Comparison of ENCODE assay signal across 8 cellular contexts in genomic region chr20:35619196-35620095, GRCh38. TPM values are rescaled to one million over a fixed set of nuclear protein-coding genes. Genes with fewer than 3 reads are reported as not detected.
DNase-seq lines count a peak whose midpoint lies in the region; ATAC-seq, FAIRE-seq and TF ChIP-seq lines count a peak whose summit lies in the region.

No MANE protein-coding gene starts in this region.

- H3K14ac ChIP-seq in IMR-90 (replicated peaks; ENCODE audit: low read depth, low read length) = peak overlapping the region; percentile 74

- no peak overlapping the region for H2BK15ac ChIP-seq in IMR-90 (ENCODE audit: low read depth, low read length)

- 0 out of 2 replicates have a peak overlapping the region, but pooled peaks have one; percentile 20 for H2AK5ac ChIP-seq in IMR-90 (ENCODE audit: low read depth, low read length)

- H3K79me1 ChIP-seq in IMR-90 (ENCODE audit: low read depth in 1 of 2, low read length in 2 of 2) = peaks cover 0 to 20% of the 10 kb centered on the region in 2 experiments; a peak in 3 of 4 replicates

- H4K5ac ChIP-seq in IMR-90 (ENCODE audit: low read depth, low read length) = no peak overlapping the region

- no peaks in the 10 kb centered on the region for H3K9me3 ChIP-seq in IMR-90 (ENCODE audit: control insufficient read depth, insufficient read depth, low read length)

- no peak overlapping the region; the same call in 1 of the 2 replicates for H3K27ac ChIP-seq in IMR-90 (ENCODE audit: insufficient read depth, low read length)

- H3K27me3 ChIP-seq in IMR-90 (ENCODE audit: control insufficient read depth, insufficient read depth, low read length) = no peaks in the 10 kb centered on the region

- peak; percentile 23; the same call in 1 of the 2 replicates for TF ChIP-seq RAD21 in IMR-90 (IDR thresholded peaks at IDR 0.05; ENCODE audit: low read length)

- no peak overlapping the region for H2BK120ac ChIP-seq in IMR-90 (ENCODE audit: low read depth, low read length)

- 0 out of 2 replicates have a peak overlapping the region, but pooled peaks have one; percentile 63 for H3K23ac ChIP-seq in IMR-90 (ENCODE audit: low read depth, low read length)

- dilution Hi-C loops in IMR-90 (cut with HindIII; ENCODE audit: low sequenced_read_pairs, unreplicated experiment) = no loop called here

- 4% methylated on average over 33 of the region's 49 CpGs; no CpG with 5 or more reads in 1 of the 2 experiments for WGBS in IMR-90 (ENCODE audit: extremely low coverage in 2 of 2, insufficient read length in 1 of 2), 2 experiments

- H3K27me3 Mint-ChIP-seq in activated T-helper 2 cell treated with anti-CD3 and anti-CD28 coated beads, Interferon-gamma antibody, Interleukin-2, Interleukin-4, amounts not matched to agents 10 μg/mL and 5 μg/mL and 100 μg/mL, durations not matched to agents 14 hours and 24 hours and 36 hours (ENCODE audit: low read depth) = no peaks in the 10 kb centered on the region

- peak; percentile 38; the same call in 1 of the 2 replicates for TF ChIP-seq POLR2A in IMR-90 (IDR thresholded peaks at IDR 0.05; ENCODE audit: low read depth, low read length)

- no peak overlapping the region for H3K18ac ChIP-seq in IMR-90 (ENCODE audit: low read depth, low read length)

- no peak overlapping the region for H2BK20ac ChIP-seq in IMR-90 (ENCODE audit: low read depth, low read length)

- H3K56ac ChIP-seq in IMR-90 (ENCODE audit: extremely low read depth, insufficient read depth, low read length) = no peak overlapping the region

- H3K4me2 ChIP-seq in IMR-90 (ENCODE audit: low read depth, low read length) = peak overlapping the region; percentile 87

- H2AK9ac ChIP-seq in IMR-90 (replicated peaks; ENCODE audit: low read depth, low read length, poor library complexity) = peak overlapping the region; percentile 83

- peaks cover 7% of the 10 kb centered on the region; the same call in 1 of the 2 replicates for H3K9me1 ChIP-seq in IMR-90 (ENCODE audit: insufficient read depth, low read length)

- H2BK5ac ChIP-seq in IMR-90 (ENCODE audit: low read depth, low read length, poor library complexity, severe bottlenecking) = no peak overlapping the region

- H3K9me3 Mint-ChIP-seq in activated T-helper 2 cell treated with anti-CD3 and anti-CD28 coated beads, Interferon-gamma antibody, Interleukin-2, Interleukin-4, amounts not matched to agents 10 μg/mL and 5 μg/mL and 100 μg/mL, durations not matched to agents 14 hours and 24 hours and 36 hours = no peaks in the 10 kb centered on the region

- no TSS peak for BruUV-seq in IMR-90 (replicated peaks; lab: Mats Ljungman, UMichigan)

- CTCF ChIA-PET in IMR-90 (lab: Yijun Ruan, JAX) = interaction anchor here (0.7 to 1.6 kb wide), 4 partner anchors 10 to 631 kb away, joined by 3 to 5 read pairs (median 4); no protein-coding TSS in a partner anchor

- intact Hi-C loops in IMR-90 (cut with micrococcal nuclease) = loop anchor here (10.0 kb wide), 1 partner anchor 105 kb away; no protein-coding TSS in a partner anchor
- intact Hi-C loops in activated T-helper 2 cell treated with anti-CD3 and anti-CD28 coated beads, Interferon-gamma antibody, Interleukin-2, Interleukin-4, amounts not matched to agents 10 μg/mL and 5 μg/mL and 100 μg/mL, durations not matched to agents 14 hours and 24 hours and 36 hours (cut with micrococcal nuclease) = loop anchor here (1.0 to 10.0 kb wide), 7 partner anchors 41 to 527 kb away; partner anchors contain the start of genes NFS1, PHF20, RBM39 and ROMO1

- H4K8ac ChIP-seq in IMR-90 (ENCODE audit: low read depth in 2 of 2, low read length in 2 of 2) = peak overlapping the region; percentile 3 to 69; a peak in 2 of 4 replicates

- H4K91ac ChIP-seq in IMR-90 (ENCODE audit: insufficient read depth, low read depth, low read length) = no peak overlapping the region

- H3K4me1 Mint-ChIP-seq in activated T-helper 2 cell treated with anti-CD3 and anti-CD28 coated beads, Interferon-gamma antibody, Interleukin-2, Interleukin-4, amounts not matched to agents 10 μg/mL and 5 μg/mL and 100 μg/mL, durations not matched to agents 14 hours and 24 hours and 36 hours (ENCODE audit: low read depth) = peaks cover 22% of the 10 kb centered on the region

- 0 out of 2 replicates have a peak, but pooled peaks cover 11% of the 10 kb centered on the region for H4K20me1 ChIP-seq in IMR-90 (ENCODE audit: insufficient read depth, low read length)

- ATAC-seq in GM19372 (IDR thresholded peaks at IDR 0.05; ENCODE audit: low read depth, unreplicated experiment) = peak; percentile 23
- peak; percentile 58 for ATAC-seq in IMR-90 (ENCODE audit: low read depth)
- peak; percentile 62 for ATAC-seq in omental fat pad (ENCODE audit: low FRiP score)

- H3K4me1 ChIP-seq in IMR-90 (ENCODE audit: control insufficient read depth, insufficient read depth, low read length) = peaks cover 13% of the 10 kb centered on the region

- no peak for FAIRE-seq in frontal cortex (lab: Jason Lieb, UNC)

- H3K27ac Mint-ChIP-seq in activated T-helper 2 cell treated with anti-CD3 and anti-CD28 coated beads, Interferon-gamma antibody, Interleukin-2, Interleukin-4, amounts not matched to agents 10 μg/mL and 5 μg/mL and 100 μg/mL, durations not matched to agents 14 hours and 24 hours and 36 hours = peak overlapping the region; percentile 87

- POLR2A ChIA-PET in IMR-90 (lab: Charles Lee; ENCODE audit: unreplicated experiment) = interaction anchor here (0.6 kb wide), 1 partner anchor 12 kb away, joined by 3 read pairs; no protein-coding TSS in a partner anchor

- H3K4ac ChIP-seq in IMR-90 (ENCODE audit: low read depth, low read length) = no peak overlapping the region

- H3K36me3 Mint-ChIP-seq in activated T-helper 2 cell treated with anti-CD3 and anti-CD28 coated beads, Interferon-gamma antibody, Interleukin-2, Interleukin-4, amounts not matched to agents 10 μg/mL and 5 μg/mL and 100 μg/mL, durations not matched to agents 14 hours and 24 hours and 36 hours (ENCODE audit: low read depth) = peaks cover 6% of the 10 kb centered on the region

- DNase-seq in C1 segment of cervical spinal cord (lab: John Stamatoyannopoulos, UW) (peak in 12 of 14 donors; percentile 4 to 47 (median 30)), IMR-90 (peak; percentile 78), RPMI8226 (peak; percentile 88), frontal cortex (ENCODE audit: low spot score in 2 of 2) (peak; percentile 44 to 66), omental fat pad (ENCODE audit: low spot score) (peak; percentile 62), superior temporal gyrus (ENCODE audit: extremely low spot score) (peak; percentile 25)
- DNase-seq in activated T-helper 2 cell treated with anti-CD3 and anti-CD28 coated beads, Interferon-gamma antibody, Interleukin-2, Interleukin-4, amounts not matched to agents 10 μg/mL and 5 μg/mL and 100 μg/mL, durations not matched to agents 14 hours and 24 hours and 36 hours (ENCODE audit: low spot score) = peak; percentile 72

- peak overlapping the region; percentile 64; the same call in 1 of the 2 replicates for H3K9ac ChIP-seq in IMR-90 (ENCODE audit: low read depth, low read length)

- peak overlapping the region; percentile 96 for H2AFZ ChIP-seq in IMR-90 (replicated peaks; ENCODE audit: low read length, poor library complexity)

- H3K4me3 ChIP-seq in IMR-90 (ENCODE audit: insufficient read depth, low read depth, low read length) = peak overlapping the region; percentile 73

- in situ Hi-C loops in IMR-90 (cut with MboI; ENCODE audit: low sequenced_read_pairs) = no loop called here

- TF ChIP-seq CTCF in IMR-90 (conservative IDR thresholded peaks at IDR 0.05; ENCODE audit: low read depth, low read length) (peak; percentile 42), omental fat pad (IDR thresholded peaks at IDR 0.05) (no peak)

- peaks cover 5% of the 10 kb centered on the region; the same call in 1 of the 2 replicates for H3K36me3 ChIP-seq in IMR-90 (ENCODE audit: control insufficient read depth, insufficient read depth, low read length)

- peak overlapping the region; percentile 84 for H3K4me3 Mint-ChIP-seq in activated T-helper 2 cell treated with anti-CD3 and anti-CD28 coated beads, Interferon-gamma antibody, Interleukin-2, Interleukin-4, amounts not matched to agents 10 μg/mL and 5 μg/mL and 100 μg/mL, durations not matched to agents 14 hours and 24 hours and 36 hours (ENCODE audit: low read depth)

TF ChIP-seq in IMR-90, 13 proteins besides CTCF, POLR2A, EP300 and RAD21:
- TF ChIP-seq MAZ (IDR thresholded peaks at IDR 0.05; ENCODE audit: borderline replicate concordance, low read depth, low read length) (no peak), MXI1 (IDR thresholded peaks at IDR 0.05; ENCODE audit: borderline replicate concordance, low read depth, low read length) (peak; percentile 76; the same call in 1 of the 2 replicates)

RNA-seq across cellular contexts. Expression of gene SPAG4, which starts 3.8 kb away (rescaled TPM):
- 1.8 and 1.9 TPM in 2 replicates for total RNA-seq in IMR-90 (2012; rRNA removed)
- 5.5 and 5.8 TPM in 2 replicates for polyA plus RNA-seq in IMR-90 (2012; rRNA removed)
- 4.8 and 7.3 TPM in 2 replicates for polyA plus RNA-seq in IMR-90 (2012; cell fraction: cytosol; rRNA removed)
- polyA plus RNA-seq in IMR-90 (2012; cell fraction: nucleus; rRNA removed; ENCODE audit: low replicate concordance) = 17.5 and 19.5 TPM in 2 replicates
- total RNA-seq in activated T-helper 2 cell treated with anti-CD3 and anti-CD28 coated beads, Interferon-gamma antibody, Interleukin-2, Interleukin-4, amounts not matched to agents 10 μg/mL and 5 μg/mL and 100 μg/mL, durations not matched to agents 14 hours and 24 hours and 36 hours = 6.9 and 11.8 TPM in 2 replicates
- total RNA-seq in frontal cortex = 0.82 TPM
- total RNA-seq in omental fat pad = 1 to 10 TPM; 2.5 to 7.4 (median 3.1) TPM

RNA-seq across cellular contexts. Expression of gene CPNE1, which starts 45.3 kb away (rescaled TPM):
- total RNA-seq in IMR-90 (2012; rRNA removed) (141 and 163 TPM in 2 replicates), frontal cortex (55.4 TPM), omental fat pad (100 to 1,000 TPM in 1 of 4 donors, 10 to 100 TPM in 3; 50.7 to 113 (median 85.2) TPM)
- polyA plus RNA-seq in IMR-90 (2012; rRNA removed) = 165 and 189 TPM in 2 replicates
- 158 and 268 TPM in 2 replicates for polyA plus RNA-seq in IMR-90 (2012; cell fraction: cytosol; rRNA removed)
- 564 and 652 TPM in 2 replicates for polyA plus RNA-seq in IMR-90 (2012; cell fraction: nucleus; rRNA removed; ENCODE audit: low replicate concordance)
- 342 and 347 TPM in 2 replicates for total RNA-seq in activated T-helper 2 cell treated with anti-CD3 and anti-CD28 coated beads, Interferon-gamma antibody, Interleukin-2, Interleukin-4, amounts not matched to agents 10 μg/mL and 5 μg/mL and 100 μg/mL, durations not matched to agents 14 hours and 24 hours and 36 hours

RNA-seq across cellular contexts. Expression of gene RBM12, which starts 45.3 kb away (rescaled TPM):
- total RNA-seq in IMR-90 (2012; rRNA removed) (65.8 and 69.4 TPM in 2 replicates), frontal cortex (109 TPM), omental fat pad (10 to 100 TPM; 31.4 to 43.2 (median 33.9) TPM)
- polyA plus RNA-seq in IMR-90 (2012; rRNA removed) = 44.7 and 51.2 TPM in 2 replicates
- polyA plus RNA-seq in IMR-90 (2012; cell fraction: cytosol; rRNA removed) = 10.9 and 21.0 TPM in 2 replicates
- 47.0 and 117 TPM in 2 replicates for polyA plus RNA-seq in IMR-90 (2012; cell fraction: nucleus; rRNA removed; ENCODE audit: low replicate concordance)
- total RNA-seq in activated T-helper 2 cell treated with anti-CD3 and anti-CD28 coated beads, Interferon-gamma antibody, Interleukin-2, Interleukin-4, amounts not matched to agents 10 μg/mL and 5 μg/mL and 100 μg/mL, durations not matched to agents 14 hours and 24 hours and 36 hours = 147 and 148 TPM in 2 replicates

Comparison
In these comparisons a context has a peak if more than half of its experiments do, and no peak if none do; other contexts are left out.
1. DNase-seq: peak in every context shown above with its lines; median percentile 88 in RPMI8226; 78 in IMR-90; 72 in activated T-helper 2 cell treated with anti-CD3 and anti-CD28 coated beads, Interferon-gamma antibody, Interleukin-2, Interleukin-4, amounts not matched to agents 10 μg/mL and 5 μg/mL and 100 μg/mL, durations not matched to agents 14 hours and 24 hours and 36 hours; 62 in omental fat pad; 55 in frontal cortex; 30 in C1 segment of cervical spinal cord; 25 in superior temporal gyrus.